Comparison of ENCODE assay signal across 32 cellular contexts in genomic region chr22:24865508-24865907, GRCh38. TPM values are rescaled to one million over a fixed set of nuclear protein-coding genes. Genes with fewer than 3 reads are reported as not detected.
"Had no signal": no experiment of that assay in that cellular context is flagged by ENCODE, and none has a peak within 500 bp of the region (broad histone marks: within the 10 kb centered on the region; RNA-seq: fewer than 3 reads in every experiment).

No MANE protein-coding gene starts in this region.

- DNase-seq: activated B cell treated with CpG ODN at 0.5 μM for 24 hours; activated CD4-positive, alpha-beta memory T cell treated with anti-CD3 and anti-CD28 coated beads for 36 hours; activated CD4-positive, alpha-beta T cell treated with anti-CD3 and anti-CD28 coated beads for 48 hours; activated CD8-positive, alpha-beta memory T cell treated with anti-CD3 and anti-CD28 coated beads, Interleukin-2, amount 10 ng/mL, durations not matched to agents 7 days and 5 days; activated CD8-positive, alpha-beta memory T cell treated with anti-CD3 and anti-CD28 coated beads, Interleukin-2, amount 50 U/mL, for 4 hours; activated CD8-positive, alpha-beta T cell treated with anti-CD3 and anti-CD28 coated beads, Interleukin-2, amount 10 ng/mL, durations not matched to agents 7 days and 5 days; activated effector memory CD4-positive, alpha-beta T cell treated with anti-CD3 and anti-CD28 coated beads, Interleukin-2, amount 50 U/mL, for 16 hours; activated naive CD4-positive, alpha-beta T cell treated with anti-CD3 and anti-CD28 coated beads for 36 hours; activated naive CD8-positive, alpha-beta T cell treated with anti-CD3 and anti-CD28 coated beads for 36 hours; activated naive CD8-positive, alpha-beta T cell treated with anti-CD3 and anti-CD28 coated beads, Interleukin-2, amount 50 U/mL, for 24 hours; activated T-cell treated with anti-CD3 and anti-CD28 coated beads, Interleukin-2, amount 50 U/mL, for 1 hour; activated T-cell treated with anti-CD3 and anti-CD28 coated beads, Interleukin-2, amount 50 U/mL, for 48 hours; adrenal gland; amygdala; aorta; body of pancreas; caudate nucleus; effector CD8-positive, alpha-beta T cell; esophagus squamous epithelium; foreskin melanocyte; T-cell; T-helper 17 cell; T1000 had no signal

- H3K27me3 ChIP-seq: adrenal gland, body of pancreas, esophagus squamous epithelium, gastroesophageal sphincter had no signal

- H3K4me3 ChIP-seq: adrenal gland, body of pancreas, esophagus squamous epithelium, gastroesophageal sphincter had no signal

- FAIRE-seq: colon, endometrium, endothelial cell of umbilical vein had no signal

- H3K9me3 ChIP-seq: adrenal gland, body of pancreas, esophagus squamous epithelium, gastroesophageal sphincter had no signal

- ATAC-seq: activated CD4-positive, CD25-positive, alpha-beta regulatory T cell treated with anti-CD3 and anti-CD28 coated beads, Interleukin-2, amount 50 U/mL, for 24 hours; activated CD8-positive, alpha-beta memory T cell treated with anti-CD3 and anti-CD28 coated beads, Interleukin-2, amount 10 ng/mL, durations not matched to agents 7 days and 5 days; activated CD8-positive, alpha-beta T cell treated with anti-CD3 and anti-CD28 coated beads, Interleukin-2, amount 10 ng/mL, durations not matched to agents 7 days and 5 days; activated naive CD8-positive, alpha-beta T cell treated with anti-CD3 and anti-CD28 coated beads, Interleukin-2, amount 50 U/mL, for 24 hours; body of pancreas; gastroesophageal sphincter; T-cell; T-helper 17 cell had no signal

- H3K4me1 ChIP-seq: adrenal gland, body of pancreas, esophagus squamous epithelium, gastroesophageal sphincter had no signal

- H3K27ac ChIP-seq: adrenal gland, body of pancreas, epithelial cell of prostate, esophagus squamous epithelium, gastroesophageal sphincter, WERI-Rb-1 had no signal

- H3K36me3 ChIP-seq: adrenal gland, esophagus squamous epithelium, WERI-Rb-1 had no signal

RNA-seq across cellular contexts. Expression of gene SGSM1, which starts 59.5 kb away (rescaled TPM):
- total RNA-seq: activated CD8-positive, alpha-beta T cell treated with anti-CD3 and anti-CD28 coated beads, Interleukin-2, amount 10 ng/mL, durations not matched to agents 7 days and 5 days; fibroblast of lung; fibroblast of villous mesenchyme had no signal
- polyA plus RNA-seq: fibroblast of lung had no signal
